In genomic region chr4:56977321-56978012, GRCh38 we compare ENCODE assay signal across 8 cellular contexts. TPM values are rescaled to one million over a fixed set of nuclear protein-coding genes. Genes with fewer than 3 reads are reported as not detected.
DNase-seq lines count a peak whose midpoint lies in the region; ATAC-seq and TF ChIP-seq lines count a peak whose summit lies in the region.

TSS of gene NOA1 (minus strand) at chr4:56977606. CDS start at chr4:56977585, 21 bp downstream.

- TF ChIP-seq POLR2A in GM15510 (IDR thresholded peaks at IDR 0.05; ENCODE audit: borderline replicate concordance, extremely low read depth, insufficient read length), result peak; percentile 87

- TF ChIP-seq CTCF in left ventricle myocardium inferior (IDR thresholded peaks at IDR 0.05; ENCODE audit: borderline replicate concordance) (no peak), progenitor cell of endocrine pancreas (IDR thresholded peaks at IDR 0.05; ENCODE audit: unreplicated experiment) (no peak)

- intact Hi-C loops in left ventricle myocardium inferior (cut with micrococcal nuclease), result no loop called here

- ATAC-seq in HG02885 (IDR thresholded peaks at IDR 0.05; ENCODE audit: poor library complexity, unreplicated experiment) (peak; percentile 76), T-helper 17 cell (peak; percentile 83)

- peak within 1 kb of the TSS; percentile 99 for H3K4me3 Mint-ChIP-seq in T-helper 17 cell
- peak within 1 kb of the TSS; percentile 100 for H3K4me3 Mint-ChIP-seq in progenitor cell of endocrine pancreas (ENCODE audit: low read depth)

- H3K36me3 Mint-ChIP-seq in T-helper 17 cell (ENCODE audit: low read depth), result peaks cover 3% of the 10 kb centered on the region
- H3K36me3 Mint-ChIP-seq in progenitor cell of endocrine pancreas (ENCODE audit: insufficient read depth), result peaks cover 17% of the 10 kb centered on the region

- peak; percentile 94 for DNase-seq in NCI-H1694 treated with DMSO at 0.1 percent for 48 hours (lab: John Stamatoyannopoulos, UW)
- DNase-seq in T-helper 17 cell, result peak; percentile 92 to 99 (median 97)
- peak; percentile 45 to 99 (median 93) for DNase-seq in amygdala (lab: John Stamatoyannopoulos, UW)
- DNase-seq in left ventricle myocardium inferior, result peak; percentile 99
- peak; percentile 98 for DNase-seq in progenitor cell of endocrine pancreas (ENCODE audit: low spot score, unreplicated experiment)
- peak; percentile 98 for DNase-seq in ureter (ENCODE audit: low spot score)

- peak within 1 kb of the TSS; percentile 96 for H3K4me3 ChIP-seq in left ventricle myocardium inferior

- peak within 1 kb of the TSS; percentile 99 for H3K27ac Mint-ChIP-seq in T-helper 17 cell
- peak within 1 kb of the TSS; percentile 100 for H3K27ac Mint-ChIP-seq in progenitor cell of endocrine pancreas

- H3K27me3 Mint-ChIP-seq in T-helper 17 cell (no peaks in the 10 kb centered on the region), progenitor cell of endocrine pancreas (no peaks in the 10 kb centered on the region)

- H3K27ac ChIP-seq in left ventricle myocardium inferior (replicated peaks), result peak within 1 kb of the TSS; percentile 93

- H3K4me1 Mint-ChIP-seq in T-helper 17 cell (peaks cover 52% of the 10 kb centered on the region), progenitor cell of endocrine pancreas (ENCODE audit: low read depth) (peaks cover 26% of the 10 kb centered on the region)

- H3K9me3 Mint-ChIP-seq in progenitor cell of endocrine pancreas (ENCODE audit: low read depth), result no peaks in the 10 kb centered on the region

- no peaks in the 10 kb centered on the region for H3K27me3 ChIP-seq in left ventricle myocardium inferior (ENCODE audit: low read depth)

- H3K4me1 ChIP-seq in left ventricle myocardium inferior, result peaks cover 72% of the 10 kb centered on the region

- H3K36me3 ChIP-seq in left ventricle myocardium inferior, result peaks cover 19% of the 10 kb centered on the region

- H3K9me3 ChIP-seq in T-helper 17 cell (ENCODE audit: control insufficient read depth, low read length, poor library complexity, severe bottlenecking) (no peaks in the 10 kb centered on the region), left ventricle myocardium inferior (replicated peaks) (peaks cover 15% of the 10 kb centered on the region)

RNA-seq across cellular contexts. Expression of gene NOA1, which starts in this region (rescaled TPM):
- 10 to 100 TPM; 15.1 to 15.6 TPM for total RNA-seq in T-helper 17 cell
- 13.0 TPM for total RNA-seq in left ventricle myocardium inferior
- 16.7 and 17.4 TPM in 2 replicates for total RNA-seq in progenitor cell of endocrine pancreas
- 15.7 TPM for total RNA-seq in ureter

Comparison
In these comparisons a context has a peak if more than half of its experiments do, and no peak if none do; other contexts are left out.
1. Peak in every context shown above with its lines: DNase-seq, ATAC-seq, H3K4me3 ChIP-seq and H3K27ac ChIP-seq.